23 cellular contexts compared by ENCODE assay signal in the genomic region with DNA sequence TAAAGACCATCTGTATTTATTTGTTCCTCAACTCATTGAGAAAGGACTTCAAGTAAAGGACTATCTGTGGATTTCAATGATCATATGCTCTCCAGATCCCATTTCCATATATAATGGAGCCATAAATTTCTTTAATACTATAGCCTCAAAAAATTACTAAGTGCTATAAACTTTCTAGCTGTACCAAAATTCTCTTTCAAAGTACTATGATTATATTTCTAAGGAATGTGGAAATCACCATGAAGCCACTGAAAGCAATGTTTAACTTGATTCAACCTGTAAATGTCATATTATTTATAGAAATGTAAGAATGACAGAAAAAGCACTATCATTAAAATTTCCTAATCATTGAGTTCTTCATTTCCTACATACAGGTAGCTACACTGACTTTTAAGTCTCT. TPM values are rescaled to one million over a fixed set of nuclear protein-coding genes. Genes with fewer than 3 reads are reported as not detected.
A peak's percentile ranks its signal among the peaks of the same experiment; 100 is the strongest.
DNase-seq lines count a peak whose midpoint lies in the region; ATAC-seq, FAIRE-seq and TF ChIP-seq lines count a peak whose summit lies in the region.
"Had no signal": no experiment of that assay in that cellular context is flagged by ENCODE, and none has a peak within 500 bp of the region (broad histone marks: within the 10 kb centered on the region; RNA-seq: fewer than 3 reads in every experiment).

No MANE protein-coding gene starts in this region.

- TF ChIP-seq EP300 in HepG2 (IDR thresholded peaks at IDR 0.05; ENCODE audit: low read depth in 2 of 2, low read length in 2 of 2) (no peak), HepG2 (CRISPR knock-in tag; IDR thresholded peaks at IDR 0.05; ENCODE audit: borderline replicate concordance) (no peak)

- no TSS peak for BruUV-seq in HepG2 (replicated peaks; lab: Mats Ljungman, UMichigan)

- H3K36me3 Mint-ChIP-seq in chondrocyte (ENCODE audit: low read depth) = peaks cover 1% of the 10 kb centered on the region
- H3K36me3 Mint-ChIP-seq: CD4-positive, CD25-positive, alpha-beta regulatory T cell had no signal

- H3K4me3 ChIP-seq in HepG2 (replicated peaks in 1 of 3; ENCODE audit: insufficient read depth in 1 of 3, low read depth in 2 of 3, low read length in 3 of 3) = no peak overlapping the region
- no peak overlapping the region for H3K4me3 ChIP-seq in right lobe of liver
- no peak overlapping the region for H3K4me3 ChIP-seq in effector memory CD4-positive, alpha-beta T cell (ENCODE audit: insufficient read depth, low read depth, low read length, poor library complexity, severe bottlenecking)
- H3K4me3 ChIP-seq in thyroid gland (replicated peaks in 1 of 3) = no peak overlapping the region
- H3K4me3 ChIP-seq: BLaER1 had no signal

- H3K4me1 ChIP-seq in HepG2 (ENCODE audit: insufficient read depth, low read length) = peaks cover 99% of the 10 kb centered on the region
- peaks cover 0 to 8% (median 6%) of the 10 kb centered on the region in 4 donors for H3K4me1 ChIP-seq in right lobe of liver
- H3K4me1 ChIP-seq in effector memory CD4-positive, alpha-beta T cell (ENCODE audit: control insufficient read depth, insufficient read depth, low read length, poor library complexity, severe bottlenecking) = no peaks in the 10 kb centered on the region
- peaks cover 9 to 10% of the 10 kb centered on the region in 2 donors for H3K4me1 ChIP-seq in thyroid gland
- H3K4me1 ChIP-seq: BLaER1 had no signal

- FAIRE-seq in HepG2 (lab: Jason Lieb, UNC) (no peak), islet of Langerhans (lab: Jason Lieb, UNC) (peak; percentile 9)
- FAIRE-seq: A204.1, GM19239 had no signal

- CTCF ChIA-PET in HepG2 (lab: Yijun Ruan, JAX; ENCODE audit: low intra/inter-chr PET ratio, low total read pairs) = no interaction called here

- peaks cover 4 to 20% of the 10 kb centered on the region in 2 experiments for H3K36me3 ChIP-seq in HepG2 (replicated peaks in 1 of 2; ENCODE audit: control insufficient read depth in 1 of 2, insufficient read depth in 2 of 2, low read length in 2 of 2)
- H3K36me3 ChIP-seq in right lobe of liver = no peaks in the 10 kb centered on the region
- H3K36me3 ChIP-seq in effector memory CD4-positive, alpha-beta T cell (ENCODE audit: control insufficient read depth, insufficient read depth, low read length) = no peaks in the 10 kb centered on the region
- no peaks in the 10 kb centered on the region for H3K36me3 ChIP-seq in thyroid gland

- H3K4me2 ChIP-seq in HepG2 (ENCODE audit: low read depth, low read length) = no peak overlapping the region
- H3K4me2 ChIP-seq: BLaER1 had no signal

- H3K27ac ChIP-seq in HepG2 (ENCODE audit: extremely low read length, insufficient read depth, low read length) = peak overlapping the region; percentile 55
- H3K27ac ChIP-seq in right lobe of liver = no peak overlapping the region
- no peak overlapping the region for H3K27ac ChIP-seq in effector memory CD4-positive, alpha-beta T cell (ENCODE audit: insufficient read depth, low read length, poor library complexity, severe bottlenecking)
- H3K27ac ChIP-seq in thyroid gland = no peak overlapping the region
- H3K27ac ChIP-seq: BLaER1 had no signal

- no peak for DNase-seq in HepG2 (ENCODE audit: low spot score)
- DNase-seq in right lobe of liver = no peak
- DNase-seq in chondrocyte (ENCODE audit: low spot score) = no peak
- no peak for DNase-seq in effector memory CD4-positive, alpha-beta T cell
- no peak for DNase-seq in A172 (ENCODE audit: low spot score)
- DNase-seq in thyroid gland = no peak
- DNase-seq: Caco-2; CD4-positive, CD25-positive, alpha-beta regulatory T cell; DMS 273 treated with DMSO at 0.1 percent for 48 hours; DMS79; NCI-H1092; NCI-H1417 treated with DMSO at 0.1 percent for 48 hours; NCI-H187; NCI-H2081 treated with DMSO at 0.1 percent for 48 hours; NCI-H2171; NCI-H345; NCI-H510A treated with DMSO at 0.1 percent for 48 hours; NCI-H774 had no signal

- peaks cover 89% of the 10 kb centered on the region for H3K79me2 ChIP-seq in HepG2 (ENCODE audit: insufficient read depth, low read length)

- TF ChIP-seq CTCF in HepG2 (CRISPR knock-in tag; IDR thresholded peaks at IDR 0.05) (no peak), right lobe of liver (IDR thresholded peaks at IDR 0.05) (no peak), chondrocyte (IDR thresholded peaks at IDR 0.05) (no peak), thyroid gland (IDR thresholded peaks at IDR 0.05) (no peak)

- H4K20me1 ChIP-seq in HepG2 (ENCODE audit: insufficient read depth, low read length) = no peaks in the 10 kb centered on the region; the same call in 1 of the 2 replicates

- H3K27me3 ChIP-seq in HepG2 (ENCODE audit: control insufficient read depth in 1 of 2, insufficient read depth in 2 of 2, low read length in 2 of 2) = no peaks in the 10 kb centered on the region
- no peaks in the 10 kb centered on the region for H3K27me3 ChIP-seq in right lobe of liver
- H3K27me3 ChIP-seq in effector memory CD4-positive, alpha-beta T cell (replicated peaks; ENCODE audit: control insufficient read depth, insufficient read depth, low read length, poor library complexity, severe bottlenecking) = no peaks in the 10 kb centered on the region
- no peaks in the 10 kb centered on the region for H3K27me3 ChIP-seq in thyroid gland
- H3K27me3 ChIP-seq: BLaER1 had no signal

- no peak overlapping the region for H3K4me3 Mint-ChIP-seq in chondrocyte (ENCODE audit: unreplicated experiment)
- H3K4me3 Mint-ChIP-seq: CD4-positive, CD25-positive, alpha-beta regulatory T cell had no signal

- H3K9me3 Mint-ChIP-seq in chondrocyte (ENCODE audit: low read depth) = peaks cover 2% of the 10 kb centered on the region

- no peak for TF ChIP-seq RAD21 in HepG2 (CRISPR knock-in tag; IDR thresholded peaks at IDR 0.05)

- ATAC-seq in HepG2 (no peak), right lobe of liver (no peak)
- ATAC-seq: HCT116 had no signal

- POLR2A ChIA-PET in HepG2 (lab: Yijun Ruan, JAX) = no interaction called here

- TF ChIP-seq POLR2A in HepG2 (IDR thresholded peaks at IDR 0.05; ENCODE audit: insufficient read depth in 1 of 2, low read depth in 2 of 2, low read length in 2 of 2) (no peak), right lobe of liver (IDR thresholded peaks at IDR 0.05) (no peak), thyroid gland (IDR thresholded peaks at IDR 0.05) (no peak)

- H2AFZ ChIP-seq in HepG2 (ENCODE audit: low read length) = no peak overlapping the region

- no peaks in the 10 kb centered on the region for H3K9me3 ChIP-seq in HepG2 (ENCODE audit: low read length)
- H3K9me3 ChIP-seq in right lobe of liver = no peaks in the 10 kb centered on the region
- H3K9me3 ChIP-seq in effector memory CD4-positive, alpha-beta T cell (ENCODE audit: control insufficient read depth, low read length) = no peaks in the 10 kb centered on the region
- no peaks in the 10 kb centered on the region for H3K9me3 ChIP-seq in thyroid gland
- H3K9me3 ChIP-seq: Caco-2 had no signal

- intact Hi-C loops in HepG2 (cut with micrococcal nuclease; ENCODE audit: unreplicated experiment) (no loop called here), right lobe of liver (cut with DNase I) (no loop called here), thyroid gland (cut with DNase I) (no loop called here)

- H3K4me1 Mint-ChIP-seq in chondrocyte (ENCODE audit: low read depth) = peaks cover 23% of the 10 kb centered on the region
- H3K4me1 Mint-ChIP-seq: CD4-positive, CD25-positive, alpha-beta regulatory T cell had no signal

- H3K9ac ChIP-seq in HepG2 (ENCODE audit: insufficient read depth, low read depth, low read length) = no peak overlapping the region
- H3K9ac ChIP-seq: BLaER1 had no signal

- peak overlapping the region; percentile 17 for H3K27ac Mint-ChIP-seq in chondrocyte (ENCODE audit: unreplicated experiment)
- H3K27ac Mint-ChIP-seq: CD4-positive, CD25-positive, alpha-beta regulatory T cell had no signal

- in situ Hi-C loops in HepG2 (cut with HindIII; ENCODE audit: extremely low pct_ligation_motif_present, low pct_unique_long_range_greater_than_20kb) = no loop called here

- H3K27me3 Mint-ChIP-seq in chondrocyte (ENCODE audit: low read depth) = no peaks in the 10 kb centered on the region
- H3K27me3 Mint-ChIP-seq: CD4-positive, CD25-positive, alpha-beta regulatory T cell had no signal

TF ChIP-seq in HepG2, 621 proteins besides CTCF, POLR2A, EP300 and RAD21 (continues in another document):
- TF ChIP-seq CBX5 (CRISPR knock-in tag; IDR thresholded peaks at IDR 0.05; ENCODE audit: borderline replicate concordance) (no peak), HMG20B (CRISPR knock-in tag; conservative IDR thresholded peaks at IDR 0.05) (no peak), PCBP2 (optimal IDR thresholded peaks at IDR 0.05; ENCODE audit: low read depth, low read length, poor library complexity, severe bottlenecking) (no peak), ZNF724P (CRISPR knock-in tag; IDR thresholded peaks at IDR 0.05; ENCODE audit: borderline replicate concordance) (no peak), HMGA1 (CRISPR knock-in tag; conservative IDR thresholded peaks at IDR 0.05) (no peak), CENPX (CRISPR knock-in tag; IDR thresholded peaks at IDR 0.05) (no peak)

RNA-seq across cellular contexts. Expression of a gene that starts 20.7 kb away (rescaled TPM):
- total RNA-seq in HepG2 (2016; rRNA removed; fragmentation: Illumina TruSeq; extraction: Trizol) (35.9 and 55.4 TPM in 2 replicates), right lobe of liver (10 to 100 TPM in 4 of 6 experiments, 1 to 10 TPM in 2; 7.7 to 18.6 (median 10.3) TPM), chondrocyte (5.7 to 8.2 TPM (median 6.0 TPM) in 3 replicates), thyroid gland (10 to 100 TPM; 42.5 to 72.6 (median 70.6) TPM)
- total RNA-seq in HepG2 (2016; cell fraction: cytosol; rRNA removed; fragmentation: Illumina TruSeq; extraction: Trizol; ENCODE audit: low read depth) = 9.8 and 11.6 TPM in 2 replicates
- 34.7 and 51.3 TPM in 2 replicates for total RNA-seq in HepG2 (2016; cell fraction: insoluble cytoplasmic fraction; rRNA removed; fragmentation: Illumina TruSeq; extraction: Trizol)
- total RNA-seq in HepG2 (2016; cell fraction: membrane; rRNA removed; fragmentation: Illumina TruSeq; extraction: Trizol) = 15.2 and 16.2 TPM in 2 replicates
- 40.3 and 42.3 TPM in 2 replicates for total RNA-seq in HepG2 (2016; cell fraction: nucleus; rRNA removed; fragmentation: Illumina TruSeq; extraction: Trizol)
- 61.0 and 64.4 TPM in 2 replicates for polyA plus RNA-seq in HepG2 (2011; rRNA removed)
- 51.3 and 56.0 TPM in 2 replicates for polyA plus RNA-seq in HepG2 (2011; cell fraction: cytosol; rRNA removed)
- polyA plus RNA-seq in HepG2 (2011; cell fraction: nucleus; rRNA removed) = 38.5 and 39.0 TPM in 2 replicates
- polyA plus RNA-seq in HepG2 (2012) = 34.3 and 36.4 TPM in 2 replicates
- polyA plus RNA-seq in HepG2 (2016; cell fraction: cytosol; fragmentation: Illumina TruSeq; extraction: Trizol; ENCODE audit: low read depth) = 0.92 and 0.95 TPM in 2 replicates
- polyA plus RNA-seq in HepG2 (2016; cell fraction: insoluble cytoplasmic fraction; fragmentation: Illumina TruSeq; extraction: Trizol; ENCODE audit: low read depth) = 40.9 and 42.4 TPM in 2 replicates
- polyA plus RNA-seq in HepG2 (2016; cell fraction: membrane; fragmentation: Illumina TruSeq; extraction: Trizol; ENCODE audit: low read depth) = 4.8 and 5.3 TPM in 2 replicates
- 33.6 TPM in 2 replicates for polyA plus RNA-seq in HepG2 (2016; cell fraction: nucleus; fragmentation: Illumina TruSeq; extraction: Trizol; ENCODE audit: insufficient read depth, low read depth)
- polyA minus RNA-seq in HepG2 (2011; rRNA and poly(A)+ RNA removed; ENCODE audit: low replicate concordance) = 53.3 and 125 TPM in 2 replicates
- polyA minus RNA-seq in HepG2 (2011; cell fraction: cytosol; rRNA and poly(A)+ RNA removed) = 88.0 and 94.2 TPM in 2 replicates
- 138 and 139 TPM in 2 replicates for polyA minus RNA-seq in HepG2 (2011; cell fraction: nucleus; rRNA and poly(A)+ RNA removed)
- 5.9 and 6.8 TPM in 2 replicates for total RNA-seq in A172 (2014; rRNA removed; shearing (Covaris generic))
